1 cellular context compared by ENCODE assay signal in genomic region chr19:1856698-1857603, GRCh38.
TF ChIP-seq lines count a peak whose summit lies in the region.

No MANE protein-coding gene starts in this region.

TF ChIP-seq in K562, 482 proteins besides CTCF, POLR2A, EP300 and RAD21 (continued from another document and continues in another):
- TF ChIP-seq, protein P1, sequence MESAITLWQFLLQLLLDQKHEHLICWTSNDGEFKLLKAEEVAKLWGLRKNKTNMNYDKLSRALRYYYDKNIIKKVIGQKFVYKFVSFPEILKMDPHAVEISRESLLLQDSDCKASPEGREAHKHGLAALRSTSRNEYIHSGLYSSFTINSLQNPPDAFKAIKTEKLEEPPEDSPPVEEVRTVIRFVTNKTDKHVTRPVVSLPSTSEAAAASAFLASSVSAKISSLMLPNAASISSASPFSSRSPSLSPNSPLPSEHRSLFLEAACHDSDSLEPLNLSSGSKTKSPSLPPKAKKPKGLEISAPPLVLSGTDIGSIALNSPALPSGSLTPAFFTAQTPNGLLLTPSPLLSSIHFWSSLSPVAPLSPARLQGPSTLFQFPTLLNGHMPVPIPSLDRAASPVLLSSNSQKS (CRISPR knock-in tag; IDR thresholded peaks at IDR 0.05) = no peak
- TF ChIP-seq RBM17 (IDR thresholded peaks at IDR 0.05; ENCODE audit: borderline replicate concordance, low read depth, low read length) (no peak), AFF4 (CRISPR knock-in tag; IDR thresholded peaks at IDR 0.05) (no peak), ZNF274 (IDR thresholded peaks at IDR 0.05; ENCODE audit: borderline replicate concordance, low read depth, low read length) (no peak), ZKSCAN3 (CRISPR knock-in tag; IDR thresholded peaks at IDR 0.05) (no peak), ZNF407 (IDR thresholded peaks at IDR 0.05; ENCODE audit: low read depth) (no peak), ERF (CRISPR knock-in tag; IDR thresholded peaks at IDR 0.05) (0 out of 2 replicates have a peak, but pooled peaks have one; percentile 39), RERE (CRISPR knock-in tag; IDR thresholded peaks at IDR 0.05; ENCODE audit: borderline replicate concordance) (no peak), ZNF41 (CRISPR knock-in tag; conservative IDR thresholded peaks at IDR 0.05) (no peak), TFE3 (CRISPR knock-in tag; IDR thresholded peaks at IDR 0.05) (no peak), HEY1 (CRISPR knock-in tag; IDR thresholded peaks at IDR 0.05; ENCODE audit: borderline replicate concordance) (no peak), XRCC5 (IDR thresholded peaks at IDR 0.05; ENCODE audit: low read depth, low read length) (0 out of 2 replicates have a peak, but pooled peaks have one; percentile 29), TCF7 (IDR thresholded peaks at IDR 0.05; ENCODE audit: borderline replicate concordance) (no peak), GTF2E2 (tag; IDR thresholded peaks at IDR 0.05) (no peak), ZNF24 (IDR thresholded peaks at IDR 0.05) (no peak), ZNF140 (CRISPR knock-in tag; IDR thresholded peaks at IDR 0.05) (no peak), ZNF518B (CRISPR knock-in tag; IDR thresholded peaks at IDR 0.05) (no peak), MTA1 (IDR thresholded peaks at IDR 0.05; ENCODE audit: borderline replicate concordance) (peak; percentile 13; the same call in 1 of the 2 replicates), SMAD4 (CRISPR knock-in tag; conservative IDR thresholded peaks at IDR 0.05) (peak; percentile 63)
- TF ChIP-seq, protein P2, sequence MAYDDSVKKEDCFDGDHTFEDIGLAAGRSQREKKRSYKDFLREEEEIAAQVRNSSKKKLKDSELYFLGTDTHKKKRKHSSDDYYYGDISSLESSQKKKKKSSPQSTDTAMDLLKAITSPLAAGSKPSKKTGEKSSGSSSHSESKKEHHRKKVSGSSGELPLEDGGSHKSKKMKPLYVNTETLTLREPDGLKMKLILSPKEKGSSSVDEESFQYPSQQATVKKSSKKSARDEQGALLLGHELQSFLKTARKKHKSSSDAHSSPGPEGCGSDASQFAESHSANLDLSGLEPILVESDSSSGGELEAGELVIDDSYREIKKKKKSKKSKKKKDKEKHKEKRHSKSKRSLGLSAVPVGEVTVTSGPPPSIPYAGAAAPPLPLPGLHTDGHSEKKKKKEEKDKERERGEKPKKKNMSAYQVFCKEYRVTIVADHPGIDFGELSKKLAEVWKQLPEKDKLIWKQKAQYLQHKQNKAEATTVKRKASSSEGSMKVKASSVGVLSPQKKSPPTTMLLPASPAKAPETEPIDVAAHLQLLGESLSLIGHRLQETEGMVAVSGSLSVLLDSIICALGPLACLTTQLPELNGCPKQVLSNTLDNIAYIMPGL (CRISPR knock-in tag; IDR thresholded peaks at IDR 0.05) = no peak; the same call in none of the 2 replicates
- TF ChIP-seq, protein P3, sequence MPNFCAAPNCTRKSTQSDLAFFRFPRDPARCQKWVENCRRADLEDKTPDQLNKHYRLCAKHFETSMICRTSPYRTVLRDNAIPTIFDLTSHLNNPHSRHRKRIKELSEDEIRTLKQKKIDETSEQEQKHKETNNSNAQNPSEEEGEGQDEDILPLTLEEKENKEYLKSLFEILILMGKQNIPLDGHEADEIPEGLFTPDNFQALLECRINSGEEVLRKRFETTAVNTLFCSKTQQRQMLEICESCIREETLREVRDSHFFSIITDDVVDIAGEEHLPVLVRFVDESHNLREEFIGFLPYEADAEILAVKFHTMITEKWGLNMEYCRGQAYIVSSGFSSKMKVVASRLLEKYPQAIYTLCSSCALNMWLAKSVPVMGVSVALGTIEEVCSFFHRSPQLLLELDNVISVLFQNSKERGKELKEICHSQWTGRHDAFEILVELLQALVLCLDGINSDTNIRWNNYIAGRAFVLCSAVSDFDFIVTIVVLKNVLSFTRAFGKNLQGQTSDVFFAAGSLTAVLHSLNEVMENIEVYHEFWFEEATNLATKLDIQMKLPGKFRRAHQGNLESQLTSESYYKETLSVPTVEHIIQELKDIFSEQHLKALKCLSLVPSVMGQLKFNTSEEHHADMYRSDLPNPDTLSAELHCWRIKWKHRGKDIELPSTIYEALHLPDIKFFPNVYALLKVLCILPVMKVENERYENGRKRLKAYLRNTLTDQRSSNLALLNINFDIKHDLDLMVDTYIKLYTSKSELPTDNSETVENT (CRISPR knock-in tag; IDR thresholded peaks at IDR 0.05) = peak; percentile 69
